8 cellular contexts compared by ENCODE assay signal in the genomic region with DNA sequence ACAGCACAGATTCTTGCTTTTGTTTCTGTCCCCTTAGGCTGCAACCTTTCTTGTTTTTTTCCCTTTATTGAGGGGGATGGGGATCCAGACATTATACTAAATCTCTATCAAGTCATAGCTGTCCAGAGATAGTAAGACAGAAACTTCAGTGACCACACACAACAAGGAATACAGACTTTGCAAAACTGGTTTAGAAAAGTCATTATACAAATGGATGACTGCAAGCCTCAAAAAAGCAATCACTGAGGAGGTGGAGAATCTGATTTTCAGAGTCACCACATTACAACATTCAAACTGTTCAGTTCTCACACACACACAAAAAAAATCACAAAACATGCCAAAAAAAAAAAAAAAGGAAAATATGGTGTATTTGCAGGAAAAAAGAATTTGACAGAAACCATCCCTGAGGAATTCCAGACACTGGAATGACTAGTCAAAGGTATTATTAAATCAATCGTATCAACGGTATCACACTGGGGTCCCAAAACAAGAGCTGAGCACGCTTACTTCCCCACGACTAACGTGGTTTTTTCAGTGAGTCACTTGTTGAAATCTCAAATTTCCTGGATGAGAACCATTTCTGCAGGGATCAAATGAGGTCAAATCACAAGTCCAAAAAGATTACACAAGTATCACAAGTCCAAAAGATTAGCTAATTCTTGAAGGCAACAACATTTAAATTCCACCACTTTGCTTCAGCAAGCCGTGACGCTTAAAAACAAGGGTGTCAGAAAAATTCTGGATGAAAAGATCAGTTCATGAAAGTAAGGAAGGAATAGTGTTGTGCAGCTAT. TPM values are rescaled to one million over a fixed set of nuclear protein-coding genes. Genes with fewer than 3 reads are reported as not detected.
DNase-seq lines count a peak whose midpoint lies in the region; ATAC-seq and TF ChIP-seq lines count a peak whose summit lies in the region.

No MANE protein-coding gene starts in this region.

- ATAC-seq in stimulated activated naive CD8-positive, alpha-beta T cell treated with anti-CD3 and anti-CD28 coated beads, Interleukin-15, Interleukin-2, amounts not matched to agents 100 U/mL and 50 U/mL, for 24 hours = no peak
- peak; percentile 75 for ATAC-seq in aorta (ENCODE audit: low FRiP score)

- TF ChIP-seq CTCF in adrenal gland (IDR thresholded peaks at IDR 0.05) = no peak
- TF ChIP-seq CTCF in hepatocyte (IDR thresholded peaks at IDR 0.05; ENCODE audit: poor library complexity) = no peak

- peaks cover 92% of the 10 kb centered on the region for H3K4me1 Mint-ChIP-seq in stimulated activated naive CD8-positive, alpha-beta T cell treated with anti-CD3 and anti-CD28 coated beads, Interleukin-15, Interleukin-2, amounts not matched to agents 100 ng/mL and 50 ng/mL, for 24 hours (ENCODE audit: low read depth)

- no peaks in the 10 kb centered on the region for H3K9me3 ChIP-seq in adrenal gland (replicated peaks in 1 of 3)
- H3K9me3 ChIP-seq in hepatocyte (ENCODE audit: low read depth) = no peaks in the 10 kb centered on the region
- peaks cover 2% of the 10 kb centered on the region for H3K9me3 ChIP-seq in aorta (ENCODE audit: control insufficient read depth, low read length)

- peak overlapping the region; percentile 96 for H3K27ac Mint-ChIP-seq in stimulated activated naive CD8-positive, alpha-beta T cell treated with anti-CD3 and anti-CD28 coated beads, Interleukin-15, Interleukin-2, amounts not matched to agents 100 ng/mL and 50 ng/mL, for 24 hours

- no peak for DNase-seq in stimulated activated naive CD8-positive, alpha-beta T cell treated with anti-CD3 and anti-CD28 coated beads, Interleukin-15, Interleukin-2, amounts not matched to agents 100 U/mL and 50 U/mL, for 24 hours
- DNase-seq in adrenal gland (peak in 3 of 7 donors; percentile 17 to 32 (median 26)), hepatocyte (ENCODE audit: low spot score) (no peak), aorta (no peak), NCI-H2029 treated with DMSO at 0.1 percent for 48 hours (lab: John Stamatoyannopoulos, UW) (no peak), foreskin melanocyte (no peak), H4 (ENCODE audit: low spot score) (no peak)

- no peaks in the 10 kb centered on the region for H3K9me3 Mint-ChIP-seq in stimulated activated naive CD8-positive, alpha-beta T cell treated with anti-CD3 and anti-CD28 coated beads, Interleukin-15, Interleukin-2, amounts not matched to agents 100 ng/mL and 50 ng/mL, for 24 hours

- 31 to 45% (median 42%) methylated on average over 7 of the region's 7 CpGs for WGBS in adrenal gland, 4 donors
- 84% methylated on average over 7 of the region's 7 CpGs for WGBS in hepatocyte (ENCODE audit: low lambda C conversion rate, missing lambda C conversion rate)
- WGBS in aorta, 2 donors = 4 to 6% methylated on average over 7 of the region's 7 CpGs

- H2AFZ ChIP-seq in hepatocyte = no peak overlapping the region

- H3K36me3 ChIP-seq in adrenal gland (replicated peaks in 1 of 2) (no peaks in the 10 kb centered on the region), hepatocyte (replicated peaks; ENCODE audit: insufficient read depth, low read depth) (no peaks in the 10 kb centered on the region), aorta (ENCODE audit: control insufficient read depth in 1 of 2, insufficient read depth in 2 of 2, low read length in 1 of 2) (no peaks in the 10 kb centered on the region)

- H4K20me1 ChIP-seq in hepatocyte (ENCODE audit: insufficient read depth, poor library complexity, severe bottlenecking) = peaks cover 44% of the 10 kb centered on the region

- peak overlapping the region; percentile 62 for H3K4me3 Mint-ChIP-seq in stimulated activated naive CD8-positive, alpha-beta T cell treated with anti-CD3 and anti-CD28 coated beads, Interleukin-15, Interleukin-2, amounts not matched to agents 100 ng/mL and 50 ng/mL, for 24 hours

- H3K79me2 ChIP-seq in hepatocyte = peaks cover 100% of the 10 kb centered on the region

- H3K36me3 Mint-ChIP-seq in stimulated activated naive CD8-positive, alpha-beta T cell treated with anti-CD3 and anti-CD28 coated beads, Interleukin-15, Interleukin-2, amounts not matched to agents 100 ng/mL and 50 ng/mL, for 24 hours (ENCODE audit: low read depth) = peaks cover 48% of the 10 kb centered on the region

- H3K27ac ChIP-seq in adrenal gland (peak overlapping the region in 4 of 5 donors; percentile 13 to 51 (median 44)), hepatocyte (peak overlapping the region; percentile 21), aorta (ENCODE audit: low read depth in 1 of 2, low read length in 2 of 2) (peak overlapping the region; percentile 14 to 32)

- H3K27me3 Mint-ChIP-seq in stimulated activated naive CD8-positive, alpha-beta T cell treated with anti-CD3 and anti-CD28 coated beads, Interleukin-15, Interleukin-2, amounts not matched to agents 100 ng/mL and 50 ng/mL, for 24 hours = no peaks in the 10 kb centered on the region

- H3K4me1 ChIP-seq in adrenal gland (replicated peaks in 1 of 2) (peaks cover 0 to 24% of the 10 kb centered on the region in 2 donors), hepatocyte (ENCODE audit: insufficient read depth) (peaks cover 4% of the 10 kb centered on the region), aorta (ENCODE audit: control insufficient read depth in 1 of 2, insufficient read depth in 2 of 2, low read length in 2 of 2) (peaks cover 2 to 14% of the 10 kb centered on the region in 2 donors)

- H3K27me3 ChIP-seq in adrenal gland (no peaks in the 10 kb centered on the region), hepatocyte (no peaks in the 10 kb centered on the region), aorta (ENCODE audit: control insufficient read depth in 1 of 2, insufficient read depth in 2 of 2, low read length in 1 of 2) (no peaks in the 10 kb centered on the region)

- intact Hi-C loops in adrenal gland (cut with DNase I) (no loop called here), aorta (cut with DNase I) (no loop called here)

- no peak for TF ChIP-seq POLR2A in adrenal gland (IDR thresholded peaks at IDR 0.05)

- H3K4me3 ChIP-seq in adrenal gland = no peak overlapping the region
- H3K4me3 ChIP-seq in hepatocyte = no peak overlapping the region
- H3K4me3 ChIP-seq in aorta (ENCODE audit: low read length in 2 of 2) = no peak overlapping the region

- no peaks in the 10 kb centered on the region for H3K9me2 ChIP-seq in hepatocyte (replicated peaks; ENCODE audit: insufficient read depth)

- H3K4me2 ChIP-seq in hepatocyte = no peak overlapping the region

RNA-seq across cellular contexts. Expression of gene USP12, which starts 41.2 kb away (rescaled TPM):
- total RNA-seq in adrenal gland (10 to 100 TPM in 6 of 8 donors, 1 to 10 TPM in 2; 4.6 to 20.0 (median 13.3) TPM), hepatocyte (26.4 and 33.7 TPM in 2 replicates), aorta (10 to 100 TPM; 32.2 to 47.0 TPM)
- polyA plus RNA-seq in adrenal gland (10 to 100 TPM in 1 of 3 donors, 1 to 10 TPM in 2; 5.1 to 20.3 (median 7.5) TPM), hepatocyte (15.4 and 17.5 TPM in 2 replicates), aorta (10 to 100 TPM; 18.2 to 47.2 TPM)
- 10.3 and 11.4 TPM in 2 replicates for total RNA-seq in H4 (2014; rRNA removed; shearing (Covaris generic))
